9 cellular contexts compared by ENCODE assay signal in genomic region chr10:80132299-80133139, GRCh38. TPM values are rescaled to one million over a fixed set of nuclear protein-coding genes. Genes with fewer than 3 reads are reported as not detected.
DNase-seq lines count a peak whose midpoint lies in the region; ATAC-seq and TF ChIP-seq lines count a peak whose summit lies in the region.
"Had no signal": no experiment of that assay in that cellular context is flagged by ENCODE, and none has a peak within 500 bp of the region (broad histone marks: within the 10 kb centered on the region; RNA-seq: fewer than 3 reads in every experiment).

TSS of gene PLAC9 (plus strand) at chr10:80132730. CDS start at chr10:80132763, 33 bp downstream.

- H3K4me3 ChIP-seq in esophagus muscularis mucosa (peak within 1 kb of the TSS; percentile 53 to 65 (median 56)), mucosa of rectum (ENCODE audit: low read length in 2 of 2) (peak within 1 kb of the TSS; percentile 48 to 59), urinary bladder (ENCODE audit: low read depth, low read length) (peak within 1 kb of the TSS; percentile 24)

- DNase-seq in activated T-cell treated with anti-CD3 and anti-CD28 coated beads, Interleukin-2, amount 50 U/mL, for 4 hours = no peak
- no peak for DNase-seq in activated T-cell treated with anti-CD3 and anti-CD28 coated beads, Interleukin-2, amount 50 U/mL, for 48 hours
- no peak for DNase-seq in esophagus muscularis mucosa (ENCODE audit: extremely low spot score)
- no peak for DNase-seq in effector memory CD8-positive, alpha-beta T cell
- no peak for DNase-seq in MV-4-11 (lab: John Stamatoyannopoulos, UW)
- DNase-seq: CD4-positive, alpha-beta T cell had no signal

- intact Hi-C loops in esophagus muscularis mucosa (cut with DNase I) = no loop called here

- peak within 1 kb of the TSS in 1 of 2 donors; percentile 22 for H3K27ac Mint-ChIP-seq in effector memory CD8-positive, alpha-beta T cell
- H3K27ac Mint-ChIP-seq: CD4-positive, alpha-beta T cell had no signal

- H3K27me3 ChIP-seq in esophagus muscularis mucosa = peaks cover 0 to 48% (median 11%) of the 10 kb centered on the region in 4 donors
- peaks cover 11 to 16% of the 10 kb centered on the region in 2 donors for H3K27me3 ChIP-seq in mucosa of rectum (ENCODE audit: control insufficient read depth in 2 of 2, insufficient read depth in 2 of 2, low read length in 2 of 2)

- no peak for TF ChIP-seq EP300 in esophagus muscularis mucosa (IDR thresholded peaks at IDR 0.05)

- TF ChIP-seq CTCF in esophagus muscularis mucosa (IDR thresholded peaks at IDR 0.05) = no peak

- H3K27ac ChIP-seq in esophagus muscularis mucosa (replicated peaks in 1 of 4) = peak within 1 kb of the TSS; percentile 70 to 82 (median 80)
- H3K27ac ChIP-seq in mucosa of rectum (ENCODE audit: low read depth in 2 of 2, low read length in 2 of 2) = peak within 1 kb of the TSS; percentile 32 to 63
- peak within 1 kb of the TSS; percentile 88 for H3K27ac ChIP-seq in urinary bladder (ENCODE audit: low read depth)

- no peaks in the 10 kb centered on the region for H3K36me3 Mint-ChIP-seq in activated T-cell treated with anti-CD3 and anti-CD28 coated beads, Interleukin-2, amount 50 U/mL, for 4 hours (ENCODE audit: insufficient read depth)
- H3K36me3 Mint-ChIP-seq in effector memory CD8-positive, alpha-beta T cell (ENCODE audit: insufficient read depth) = peaks cover 3% of the 10 kb centered on the region

- H3K36me3 ChIP-seq in esophagus muscularis mucosa (no peaks in the 10 kb centered on the region), mucosa of rectum (ENCODE audit: control insufficient read depth in 2 of 2, insufficient read depth in 2 of 2, low read length in 2 of 2) (no peaks in the 10 kb centered on the region), urinary bladder (ENCODE audit: insufficient read depth) (no peaks in the 10 kb centered on the region)

- TF ChIP-seq POLR2A in esophagus muscularis mucosa (IDR thresholded peaks at IDR 0.05; ENCODE audit: low read depth) = no peak

- H3K9me3 Mint-ChIP-seq in activated T-cell treated with anti-CD3 and anti-CD28 coated beads, Interleukin-2, amount 50 U/mL, for 4 hours = no peaks in the 10 kb centered on the region
- no peaks in the 10 kb centered on the region for H3K9me3 Mint-ChIP-seq in effector memory CD8-positive, alpha-beta T cell
- H3K9me3 Mint-ChIP-seq: CD4-positive, alpha-beta T cell had no signal

- H3K9me3 ChIP-seq in esophagus muscularis mucosa (no peaks in the 10 kb centered on the region), mucosa of rectum (ENCODE audit: control insufficient read depth in 2 of 2, low read length in 2 of 2) (no peaks in the 10 kb centered on the region)

- peak; percentile 28 to 37 for ATAC-seq in activated T-cell treated with anti-CD3 and anti-CD28 coated beads, Interleukin-2, amount 50 U/mL, for 4 hours
- ATAC-seq in effector memory CD8-positive, alpha-beta T cell (replicated peaks) = no peak
- no peak for ATAC-seq in GM19324 (IDR thresholded peaks at IDR 0.05; ENCODE audit: low FRiP score, unreplicated experiment)

- WGBS in esophagus muscularis mucosa = 4% methylated on average over 25 of the region's 58 CpGs
- 2% methylated on average over 58 of the region's 58 CpGs for WGBS in urinary bladder

- peaks cover 4% of the 10 kb centered on the region for H3K4me1 Mint-ChIP-seq in activated T-cell treated with anti-CD3 and anti-CD28 coated beads, Interleukin-2, amount 50 U/mL, for 4 hours (ENCODE audit: low read depth)
- H3K4me1 Mint-ChIP-seq in effector memory CD8-positive, alpha-beta T cell (ENCODE audit: low read depth in 2 of 2) = peaks cover 3 to 4% of the 10 kb centered on the region in 2 donors

- H3K4me3 Mint-ChIP-seq in activated T-cell treated with anti-CD3 and anti-CD28 coated beads, Interleukin-2, amount 50 U/mL, for 4 hours = no peak within 1 kb of the TSS
- H3K4me3 Mint-ChIP-seq in effector memory CD8-positive, alpha-beta T cell = peak within 1 kb of the TSS in 1 of 2 donors; percentile 2
- H3K4me3 Mint-ChIP-seq: CD4-positive, alpha-beta T cell had no signal

- H3K9ac ChIP-seq in mucosa of rectum (ENCODE audit: low read depth in 1 of 2, low read length in 2 of 2) = peak within 1 kb of the TSS; percentile 34 to 38

- H3K4me1 ChIP-seq in esophagus muscularis mucosa (peaks cover 26 to 45% (median 44%) of the 10 kb centered on the region in 4 donors), mucosa of rectum (ENCODE audit: control insufficient read depth in 2 of 2, insufficient read depth in 2 of 2, low read length in 2 of 2) (no peaks in the 10 kb centered on the region), urinary bladder (ENCODE audit: insufficient read depth) (no peaks in the 10 kb centered on the region)

- H3K27me3 Mint-ChIP-seq in activated T-cell treated with anti-CD3 and anti-CD28 coated beads, Interleukin-2, amount 50 U/mL, for 4 hours (ENCODE audit: low read depth) = peaks cover 39% of the 10 kb centered on the region
- peaks cover 36 to 66% of the 10 kb centered on the region in 2 donors for H3K27me3 Mint-ChIP-seq in effector memory CD8-positive, alpha-beta T cell

RNA-seq across cellular contexts. Expression of gene PLAC9, which starts in this region (rescaled TPM):
- total RNA-seq in activated T-cell treated with anti-CD3 and anti-CD28 coated beads, Interleukin-2, amount 50 U/mL, for 4 hours = not detected
- total RNA-seq in esophagus muscularis mucosa (10 to 100 TPM; 21.3 to 59.4 (median 39.6) TPM), urinary bladder (64.9 TPM)
- 54.3 TPM for polyA plus RNA-seq in urinary bladder
- total RNA-seq: CD4-positive, alpha-beta T cell had no signal

Comparison
In these comparisons a context has a peak if more than half of its experiments do, and no peak if none do; other contexts are left out.
1. RNA of gene PLAC9 (total RNA-seq): 64.9 TPM in urinary bladder (single experiment) and 21.3 to 59.4 TPM in esophagus muscularis mucosa; not detected in activated T-cell treated with anti-CD3 and anti-CD28 coated beads, Interleukin-2, amount 50 U/mL, for 4 hours; every median in the first group is over 10 times any median in the second.
2. Peak in ATAC-seq in activated T-cell treated with anti-CD3 and anti-CD28 coated beads, Interleukin-2, amount 50 U/mL, for 4 hours; RNA of the gene not detected or under 1 TPM.
3. Peak in every context shown above with its lines, with median percentiles within 50 percentile points of each other: H3K27ac ChIP-seq and H3K4me3 ChIP-seq.